8 cellular contexts compared by ENCODE assay signal in the genomic region with DNA sequence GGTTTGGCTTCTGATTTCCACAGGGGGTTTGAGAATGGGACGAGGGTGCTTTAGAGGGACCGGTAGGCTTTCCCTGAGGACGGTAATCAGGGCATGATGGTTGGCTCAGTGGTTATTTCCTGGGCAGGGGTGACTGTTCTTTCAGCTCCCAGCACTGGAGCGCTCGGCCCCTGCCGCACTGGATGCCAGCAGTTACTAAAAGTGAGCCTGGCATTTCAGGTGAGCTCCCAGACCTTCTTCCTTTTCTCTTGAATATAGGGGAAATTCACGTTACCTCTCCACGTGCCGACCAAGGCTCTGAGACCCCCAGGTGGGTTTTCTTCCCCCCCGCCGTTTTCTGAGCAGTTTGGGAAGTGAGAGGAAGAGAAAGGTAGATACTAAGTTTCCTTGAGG. TPM values are rescaled to one million over a fixed set of nuclear protein-coding genes. Genes with fewer than 3 reads are reported as not detected.
DNase-seq lines count a peak whose midpoint lies in the region; ATAC-seq and TF ChIP-seq lines count a peak whose summit lies in the region.

No MANE protein-coding gene starts in this region.

- DNase-seq in RWPE2 (ENCODE audit: low spot score) (no peak), esophagus muscularis mucosa (ENCODE audit: extremely low spot score) (no peak), prostate gland (ENCODE audit: low spot score) (no peak)
- DNase-seq in activated CD4-positive, CD25-positive, alpha-beta regulatory T cell treated with anti-CD3 and anti-CD28 coated beads, Interleukin-2, amount 50 U/mL, for 72 hours = no peak

- peak; percentile 1; the same call in 1 of the 3 replicates for ATAC-seq in RWPE2 (ENCODE audit: low read depth)
- no peak for ATAC-seq in HG02571 (IDR thresholded peaks at IDR 0.05; ENCODE audit: unreplicated experiment)
- no peak for ATAC-seq in GM19395 (IDR thresholded peaks at IDR 0.05; ENCODE audit: unreplicated experiment)
- ATAC-seq in GM18861 (IDR thresholded peaks at IDR 0.05; ENCODE audit: unreplicated experiment) = no peak

- H3K27ac ChIP-seq in RWPE2 (ENCODE audit: poor library complexity, severe bottlenecking) = peak overlapping the region; percentile 71
- H3K27ac ChIP-seq in esophagus muscularis mucosa (replicated peaks in 1 of 4) = peak overlapping the region; percentile 88 to 95 (median 92)
- H3K27ac ChIP-seq in prostate gland = peak overlapping the region; percentile 82 to 92

- H3K4me1 ChIP-seq in RWPE2 (ENCODE audit: insufficient read depth, poor library complexity, severe bottlenecking) = peaks cover 11% of the 10 kb centered on the region
- peaks cover 40 to 73% (median 56%) of the 10 kb centered on the region in 4 donors for H3K4me1 ChIP-seq in esophagus muscularis mucosa
- H3K4me1 ChIP-seq in prostate gland (replicated peaks) = peaks cover 20% of the 10 kb centered on the region

- no peaks in the 10 kb centered on the region for H3K9me3 ChIP-seq in RWPE2 (ENCODE audit: severe bottlenecking)
- H3K9me3 ChIP-seq in esophagus muscularis mucosa = no peaks in the 10 kb centered on the region
- H3K9me3 ChIP-seq in prostate gland = no peaks in the 10 kb centered on the region

- peak overlapping the region; percentile 86; the same call in 1 of the 2 replicates for H3K4me3 ChIP-seq in GM08714 (ENCODE audit: low read length)
- H3K4me3 ChIP-seq in RWPE2 (ENCODE audit: severe bottlenecking) = peak overlapping the region; percentile 53
- H3K4me3 ChIP-seq in esophagus muscularis mucosa = peak overlapping the region; percentile 78 to 95 (median 89)
- peak overlapping the region; percentile 78 to 94 for H3K4me3 ChIP-seq in prostate gland

- H3K27me3 ChIP-seq in RWPE2 (ENCODE audit: insufficient read depth, poor library complexity, severe bottlenecking) (no peaks in the 10 kb centered on the region), esophagus muscularis mucosa (no peaks in the 10 kb centered on the region), prostate gland (replicated peaks; ENCODE audit: insufficient read depth) (no peaks in the 10 kb centered on the region)

- TF ChIP-seq POLR2A in esophagus muscularis mucosa (IDR thresholded peaks at IDR 0.05; ENCODE audit: low read depth) (no peak), prostate gland (IDR thresholded peaks at IDR 0.05) (no peak)

- TF ChIP-seq EP300 in esophagus muscularis mucosa (IDR thresholded peaks at IDR 0.05) = no peak

- 30% methylated on average over 11 of the region's 11 CpGs for WGBS in esophagus muscularis mucosa
- 26% methylated on average over 11 of the region's 11 CpGs for WGBS in prostate gland

- intact Hi-C loops in esophagus muscularis mucosa (cut with DNase I) (loop anchor here (10.0 kb wide), 1 partner anchor 287 kb away; a partner anchor contains a TSS), prostate gland (cut with DNase I) (loop anchor here (10.0 kb wide), 1 partner anchor 1057 kb away; a partner anchor contains a TSS)

- TF ChIP-seq CTCF in RWPE2 (IDR thresholded peaks at IDR 0.05; ENCODE audit: poor library complexity, severe bottlenecking) (no peak), esophagus muscularis mucosa (IDR thresholded peaks at IDR 0.05) (no peak), prostate gland (IDR thresholded peaks at IDR 0.05) (no peak)

- H3K36me3 ChIP-seq in RWPE2 (ENCODE audit: low read depth) = peaks cover 16% of the 10 kb centered on the region
- H3K36me3 ChIP-seq in esophagus muscularis mucosa = peaks cover 0 to 32% (median 19%) of the 10 kb centered on the region in 4 donors
- H3K36me3 ChIP-seq in prostate gland = no peaks in the 10 kb centered on the region

RNA-seq across cellular contexts. Expression of a gene that starts 1.0 kb away (rescaled TPM):
- total RNA-seq in esophagus muscularis mucosa (10 to 100 TPM; 48.0 to 73.8 (median 65.4) TPM), prostate gland (100 to 1,000 TPM; 157 to 214 TPM)

RNA-seq across cellular contexts. Expression of a gene that starts 34.8 kb away (rescaled TPM):
- total RNA-seq in esophagus muscularis mucosa (under 1 TPM in 3 of 4 donors, not detected in 1; 0.11 to 0.83 (median 0.52) TPM), prostate gland (1 to 10 TPM in 1 of 2 donors, under 1 TPM in 1; 0.32 to 5.5 TPM)
